ENCODE assay signal across 14 cellular contexts in genomic region chr11:117380676-117381075, GRCh38. TPM values are rescaled to one million over a fixed set of nuclear protein-coding genes. Genes with fewer than 3 reads are reported as not detected.
DNase-seq lines count a peak whose midpoint lies in the region; ATAC-seq and TF ChIP-seq lines count a peak whose summit lies in the region.
"Had no signal": no experiment of that assay in that cellular context is flagged by ENCODE, and none has a peak within 500 bp of the region (broad histone marks: within the 10 kb centered on the region; RNA-seq: fewer than 3 reads in every experiment).

No MANE protein-coding gene starts in this region.

- no peak for TF ChIP-seq POLR2A in sigmoid colon (IDR thresholded peaks at IDR 0.05)

- no peak overlapping the region for H3K27ac Mint-ChIP-seq in activated naive CD4-positive, alpha-beta T cell treated with anti-CD3 and anti-CD28 coated beads for 36 hours
- H3K27ac Mint-ChIP-seq: CD4-positive, alpha-beta T cell; H9 had no signal

- no peaks in the 10 kb centered on the region for H3K27me3 ChIP-seq in left ventricle myocardium inferior (ENCODE audit: low read depth)
- H3K27me3 ChIP-seq in sigmoid colon = no peaks in the 10 kb centered on the region

- intact Hi-C loops in Right ventricle myocardium inferior (cut with DNase I) = no loop called here
- intact Hi-C loops in left ventricle myocardium inferior (cut with micrococcal nuclease) = no loop called here
- intact Hi-C loops in sigmoid colon (cut with DNase I) = no loop called here
- intact Hi-C loops in activated naive CD4-positive, alpha-beta T cell treated with anti-CD3 and anti-CD28 coated beads for 36 hours (cut with micrococcal nuclease) = no loop called here

- H3K9me3 ChIP-seq in left ventricle myocardium inferior (replicated peaks) (no peaks in the 10 kb centered on the region), sigmoid colon (no peaks in the 10 kb centered on the region)
- H3K9me3 ChIP-seq: A549, Caco-2 had no signal

- ATAC-seq in Right ventricle myocardium inferior = no peak
- ATAC-seq: A549 had no signal

- H3K27me3 Mint-ChIP-seq in activated naive CD4-positive, alpha-beta T cell treated with anti-CD3 and anti-CD28 coated beads for 36 hours (ENCODE audit: low read depth) = no peaks in the 10 kb centered on the region
- H3K27me3 Mint-ChIP-seq: CD4-positive, alpha-beta T cell had no signal

- H3K4me1 Mint-ChIP-seq in activated naive CD4-positive, alpha-beta T cell treated with anti-CD3 and anti-CD28 coated beads for 36 hours (ENCODE audit: low read depth) = no peaks in the 10 kb centered on the region

- 94 to 96% methylated on average over 4 of the region's 4 CpGs for WGBS in sigmoid colon, 2 donors

- H3K9me3 Mint-ChIP-seq in activated naive CD4-positive, alpha-beta T cell treated with anti-CD3 and anti-CD28 coated beads for 36 hours = no peaks in the 10 kb centered on the region
- H3K9me3 Mint-ChIP-seq: CD4-positive, alpha-beta T cell; H9 had no signal

- peaks cover 34% of the 10 kb centered on the region for H3K4me1 ChIP-seq in left ventricle myocardium inferior
- H3K4me1 ChIP-seq in sigmoid colon = no peaks in the 10 kb centered on the region
- H3K4me1 ChIP-seq: A549, Caco-2 had no signal

- H3K4me3 Mint-ChIP-seq in activated naive CD4-positive, alpha-beta T cell treated with anti-CD3 and anti-CD28 coated beads for 36 hours = no peak overlapping the region
- H3K4me3 Mint-ChIP-seq: CD4-positive, alpha-beta T cell; H9 had no signal

- H3K27ac ChIP-seq in left ventricle myocardium inferior (replicated peaks) (no peak overlapping the region), sigmoid colon (no peak overlapping the region)
- H3K27ac ChIP-seq: 22Rv1, A549, C4-2B had no signal

- TF ChIP-seq CTCF in left ventricle myocardium inferior (IDR thresholded peaks at IDR 0.05; ENCODE audit: borderline replicate concordance) (no peak), sigmoid colon (IDR thresholded peaks at IDR 0.05) (no peak)

- no peak for TF ChIP-seq EP300 in sigmoid colon (IDR thresholded peaks at IDR 0.05)

- peak; percentile 27 for DNase-seq in Right ventricle myocardium inferior (ENCODE audit: missing footprints)
- DNase-seq in left ventricle myocardium inferior = no peak
- peak; percentile 57 for DNase-seq in mesenteric fat pad (ENCODE audit: low spot score)
- DNase-seq in sigmoid colon = peak; percentile 55
- no peak for DNase-seq in SIG-M5 treated with dmso at 0.1 percent for 504 hours (lab: John Stamatoyannopoulos, UW; ENCODE audit: unreplicated experiment)
- DNase-seq in NCI-H1105 treated with DMSO at 0.1 percent for 48 hours (lab: John Stamatoyannopoulos, UW) = no peak
- DNase-seq in activated naive CD4-positive, alpha-beta T cell treated with anti-CD3 and anti-CD28 coated beads for 36 hours = no peak
- DNase-seq: AML-193; CD4-positive, alpha-beta T cell; H9 had no signal

- CTCF ChIA-PET in activated naive CD4-positive, alpha-beta T cell treated with anti-CD3 and anti-CD28 coated beads for 36 hours (lab: Charles Lee) = interaction anchor here (1.0 kb wide), 1 partner anchor 14 kb away, joined by 4 read pairs; no protein-coding TSS in a partner anchor

- H3K4me3 ChIP-seq in left ventricle myocardium inferior (no peak overlapping the region), sigmoid colon (no peak overlapping the region)
- H3K4me3 ChIP-seq: A549 had no signal

- H3K36me3 Mint-ChIP-seq in activated naive CD4-positive, alpha-beta T cell treated with anti-CD3 and anti-CD28 coated beads for 36 hours (ENCODE audit: low read depth) = peaks cover 8% of the 10 kb centered on the region

- H3K36me3 ChIP-seq in left ventricle myocardium inferior (peaks cover 46% of the 10 kb centered on the region), sigmoid colon (peaks cover 0 to 80% (median 36%) of the 10 kb centered on the region in 4 donors)

RNA-seq across cellular contexts. Expression of gene CEP164, which starts 53.0 kb away (rescaled TPM):
- total RNA-seq in Right ventricle myocardium inferior (4.7 TPM), left ventricle myocardium inferior (5.9 TPM), mesenteric fat pad (19.2 TPM), sigmoid colon (10 to 100 TPM; 12.5 to 40.4 (median 20.4) TPM)
- polyA plus RNA-seq in sigmoid colon = 10 to 100 TPM in 1 of 3 donors, 1 to 10 TPM in 2; 1.8 to 19.4 (median 4.9) TPM
- total RNA-seq in activated naive CD4-positive, alpha-beta T cell treated with anti-CD3 and anti-CD28 coated beads for 36 hours = 10 to 100 TPM; 23.9 to 24.6 TPM

Comparison
In these comparisons a context has a peak if more than half of its experiments do, and no peak if none do; other contexts are left out.
1. DNase-seq: peak in Right ventricle myocardium inferior (single experiment), mesenteric fat pad (single experiment) and sigmoid colon (single experiment); none in left ventricle myocardium inferior (single experiment), SIG-M5 treated with dmso at 0.1 percent for 504 hours (single experiment), NCI-H1105 treated with DMSO at 0.1 percent for 48 hours (single experiment) and activated naive CD4-positive, alpha-beta T cell treated with anti-CD3 and anti-CD28 coated beads for 36 hours (single experiment).